In genomic region chr3:126944089-126944965, GRCh38 we compare ENCODE assay signal across 30 cellular contexts. TPM values are rescaled to one million over a fixed set of nuclear protein-coding genes. Genes with fewer than 3 reads are reported as not detected.
DNase-seq lines count a peak whose midpoint lies in the region; ATAC-seq, FAIRE-seq and TF ChIP-seq lines count a peak whose summit lies in the region.
"Had no signal": no experiment of that assay in that cellular context is flagged by ENCODE, and none has a peak within 500 bp of the region (broad histone marks: within the 10 kb centered on the region; RNA-seq: fewer than 3 reads in every experiment).

No MANE protein-coding gene starts in this region.

- no peak for ATAC-seq in stimulated activated memory B cell treated with anti-CD40 and anti-IgM and Interleukin-4, amounts not matched to agents 10 μg/mL and 1 μg/mL and 100 μg/mL, for 72 hours
- ATAC-seq: HCT116 had no signal

- no peak for TF ChIP-seq POLR2A in GM12892 (IDR thresholded peaks at IDR 0.05; ENCODE audit: low read depth, low read length)

- H3K9me3 Mint-ChIP-seq in glutamatergic neuron (ENCODE audit: unreplicated experiment), result peaks cover 6% of the 10 kb centered on the region
- H3K9me3 Mint-ChIP-seq in stimulated activated memory B cell treated with anti-CD40 and anti-IgM and Interleukin-4, amounts not matched to agents 10 μg/mL and 1 μg/mL and 100 μg/mL, for 72 hours, result no peaks in the 10 kb centered on the region
- H3K9me3 Mint-ChIP-seq: activated naive CD8-positive, alpha-beta T cell treated with anti-CD3 and anti-CD28 coated beads, Interleukin-2, amount 10 ng/mL, durations not matched to agents 7 days and 5 days had no signal

- H4K8ac ChIP-seq in trophoblast cell (ENCODE audit: low read depth, low read length), result no peak overlapping the region

- no peak overlapping the region for H2BK5ac ChIP-seq in trophoblast cell (ENCODE audit: low read depth, low read length, poor library complexity)

- no CpG with 5 or more reads among the region's 12 CpGs for WGBS in trophoblast cell (ENCODE audit: extremely low coverage, insufficient coverage, insufficient read length)

- no peak overlapping the region for H3K27ac Mint-ChIP-seq in glutamatergic neuron (ENCODE audit: unreplicated experiment)
- peak overlapping the region; percentile 8 for H3K27ac Mint-ChIP-seq in stimulated activated memory B cell treated with anti-CD40 and anti-IgM and Interleukin-4, amounts not matched to agents 10 μg/mL and 1 μg/mL and 100 μg/mL, for 72 hours

- H3K79me1 ChIP-seq in trophoblast cell (ENCODE audit: low read length), result no peaks in the 10 kb centered on the region

- peak; percentile 60 for FAIRE-seq in GM12892 (lab: Jason Lieb, UNC)

- H3K4me1 Mint-ChIP-seq in glutamatergic neuron (ENCODE audit: low read depth, unreplicated experiment), result peaks cover 7% of the 10 kb centered on the region
- peaks cover 28% of the 10 kb centered on the region for H3K4me1 Mint-ChIP-seq in stimulated activated memory B cell treated with anti-CD40 and anti-IgM and Interleukin-4, amounts not matched to agents 10 μg/mL and 1 μg/mL and 100 μg/mL, for 72 hours

- no peaks in the 10 kb centered on the region for H3K36me3 ChIP-seq in trophoblast cell (ENCODE audit: control insufficient read depth in 1 of 2, insufficient read depth in 2 of 2, low read length in 2 of 2)
- H3K36me3 ChIP-seq: colonic mucosa, prostate gland, uterus had no signal

- no peak overlapping the region for H3K4me2 ChIP-seq in trophoblast cell (ENCODE audit: low read length)
- H3K4me2 ChIP-seq: BLaER1, PC-9 had no signal

- H3K4ac ChIP-seq in trophoblast cell (ENCODE audit: low read depth, low read length), result no peak overlapping the region

- no peaks in the 10 kb centered on the region for H3K79me2 ChIP-seq in trophoblast cell (ENCODE audit: control insufficient read depth, insufficient read depth, low read length, poor library complexity)

- H4K12ac ChIP-seq in trophoblast cell (ENCODE audit: low read depth, low read length), result no peak overlapping the region

- no peak overlapping the region for H3K4me3 ChIP-seq in trophoblast cell (ENCODE audit: low read depth, low read length)
- H3K4me3 ChIP-seq: ascending aorta, BLaER1, colonic mucosa, PC-9, prostate gland, uterus had no signal

- H2AK5ac ChIP-seq in trophoblast cell (ENCODE audit: low read length), result no peak overlapping the region

- H3K36me3 Mint-ChIP-seq in glutamatergic neuron (ENCODE audit: unreplicated experiment), result peaks cover 4% of the 10 kb centered on the region
- H3K36me3 Mint-ChIP-seq in stimulated activated memory B cell treated with anti-CD40 and anti-IgM and Interleukin-4, amounts not matched to agents 10 μg/mL and 1 μg/mL and 100 μg/mL, for 72 hours, result peaks cover 37% of the 10 kb centered on the region
- H3K36me3 Mint-ChIP-seq: activated naive CD8-positive, alpha-beta T cell treated with anti-CD3 and anti-CD28 coated beads, Interleukin-2, amount 10 ng/mL, durations not matched to agents 7 days and 5 days had no signal

- H3K27me3 Mint-ChIP-seq in glutamatergic neuron (ENCODE audit: unreplicated experiment), result peaks cover 13% of the 10 kb centered on the region
- no peaks in the 10 kb centered on the region for H3K27me3 Mint-ChIP-seq in stimulated activated memory B cell treated with anti-CD40 and anti-IgM and Interleukin-4, amounts not matched to agents 10 μg/mL and 1 μg/mL and 100 μg/mL, for 72 hours

- H3K27ac ChIP-seq in trophoblast cell (ENCODE audit: low read depth, low read length), result no peak overlapping the region
- H3K27ac ChIP-seq: ascending aorta, BLaER1, colonic mucosa, PC-9, prostate gland, uterus had no signal

- no peaks in the 10 kb centered on the region for H3K9me3 ChIP-seq in trophoblast cell (ENCODE audit: insufficient read depth, low read depth, low read length)
- H3K9me3 ChIP-seq: ascending aorta, BLaER1, colonic mucosa, prostate gland, uterus had no signal

- no peak overlapping the region for H2BK12ac ChIP-seq in trophoblast cell (ENCODE audit: low read length)

- no peak overlapping the region for H3K4me3 Mint-ChIP-seq in glutamatergic neuron (ENCODE audit: unreplicated experiment)
- H3K4me3 Mint-ChIP-seq in stimulated activated memory B cell treated with anti-CD40 and anti-IgM and Interleukin-4, amounts not matched to agents 10 μg/mL and 1 μg/mL and 100 μg/mL, for 72 hours, result no peak overlapping the region
- H3K4me3 Mint-ChIP-seq: activated naive CD8-positive, alpha-beta T cell treated with anti-CD3 and anti-CD28 coated beads, Interleukin-2, amount 10 ng/mL, durations not matched to agents 7 days and 5 days had no signal

- no peak overlapping the region for H3K14ac ChIP-seq in trophoblast cell (ENCODE audit: low read length)

- no peak overlapping the region for H3K23ac ChIP-seq in trophoblast cell (ENCODE audit: low read length)

- no peak overlapping the region for H3K9ac ChIP-seq in trophoblast cell (ENCODE audit: low read length)
- H3K9ac ChIP-seq: BLaER1 had no signal

- no peak overlapping the region for H4K91ac ChIP-seq in trophoblast cell (ENCODE audit: low read depth, low read length)

- H3K18ac ChIP-seq in trophoblast cell (ENCODE audit: low read length), result no peak overlapping the region

- no peaks in the 10 kb centered on the region for H3K4me1 ChIP-seq in trophoblast cell (ENCODE audit: control insufficient read depth in 1 of 2, insufficient read depth in 2 of 2, low read length in 2 of 2)
- H3K4me1 ChIP-seq: ascending aorta, prostate gland, uterus had no signal

- H3K27me3 ChIP-seq in trophoblast cell (ENCODE audit: insufficient read depth, low read length), result no peaks in the 10 kb centered on the region
- H3K27me3 ChIP-seq: ascending aorta, BLaER1, colonic mucosa, uterus had no signal

- TF ChIP-seq CTCF in glutamatergic neuron (IDR thresholded peaks at IDR 0.05; ENCODE audit: partially characterized antibody, unreplicated experiment), result no peak

- H2BK120ac ChIP-seq in trophoblast cell (ENCODE audit: insufficient read depth, low read length, poor library complexity), result no peak overlapping the region

- no peak for DNase-seq in GM12892 (ENCODE audit: insufficient read length)
- peak; percentile 39 for DNase-seq in RPMI8226
- peak; percentile 5 for DNase-seq in glutamatergic neuron
- DNase-seq in trophoblast cell, result no peak
- no peak for DNase-seq in stimulated activated CD8-positive, alpha-beta memory T cell treated with anti-CD3 and anti-CD28 coated beads, Interleukin-4, amount 100 ng/mL, for 48 hours
- DNase-seq in NCI-H69 (lab: John Stamatoyannopoulos, UW), result no peak
- DNase-seq: ACHN; activated CD4-positive, alpha-beta T cell treated with anti-CD3 and anti-CD28 coated beads for 1 hour; activated gamma-delta T cell; activated naive CD8-positive, alpha-beta T cell treated with anti-CD3 and anti-CD28 coated beads, Interleukin-2, amount 10 ng/mL, durations not matched to agents 7 days and 5 days; colonic mucosa; effector memory CD4-positive, alpha-beta T cell; islet precursor cell; Karpas-422; NCI-H1417; NCI-H2029; NCI-H524 treated with DMSO at 0.1 percent for 48 hours; NK-92 treated with Interleukin-12 subunit alpha and Interleukin-12 subunit beta, amount 100 ng/mL, for 24 hours; nucleus accumbens; PC-9; SHP77; stimulated activated CD4-positive, alpha-beta T cell treated with anti-CD3 and anti-CD28 coated beads, Interleukin-15, amount 100 ng/mL, for 24 hours; stimulated activated CD4-positive, alpha-beta T cell treated with anti-CD3 and anti-CD28 coated beads, Interleukin-4, amount 100 ng/mL, for 4 hours; stimulated activated naive CD4-positive, alpha-beta T cell; uterus had no signal

- no peak overlapping the region for H2AFZ ChIP-seq in trophoblast cell (ENCODE audit: insufficient read depth, low read length, poor library complexity)
- H2AFZ ChIP-seq: PC-9 had no signal

RNA-seq across cellular contexts. Expression of gene PLXNA1, which starts 38.6 kb away (rescaled TPM):
- polyA plus RNA-seq in GM12892 (2012; ENCODE audit: missing spikeins), result 6.4 TPM
- 110 TPM for total RNA-seq in glutamatergic neuron (ENCODE audit: unreplicated experiment)
- 32.2 and 33.7 TPM in 2 replicates for polyA plus RNA-seq in trophoblast cell (2013)

Comparison
In these comparisons a context has a peak if more than half of its experiments do, and no peak if none do; other contexts are left out.
1. DNase-seq: peak in RPMI8226 (single experiment) and glutamatergic neuron (single experiment); none in GM12892 (single experiment), trophoblast cell (0 of 2), stimulated activated CD8-positive, alpha-beta memory T cell treated with anti-CD3 and anti-CD28 coated beads, Interleukin-4, amount 100 ng/mL, for 48 hours (single experiment) and NCI-H69 (single experiment).